ENCODE assay signal across 25 cellular contexts in genomic region chr13:109159650-109160309, GRCh38.
DNase-seq lines count a peak whose midpoint lies in the region; ATAC-seq and TF ChIP-seq lines count a peak whose summit lies in the region.
"Had no signal": no experiment of that assay in that cellular context is flagged by ENCODE, and none has a peak within 500 bp of the region (broad histone marks: within the 10 kb centered on the region; RNA-seq: fewer than 3 reads in every experiment).

No MANE protein-coding gene starts in this region.

- no peaks in the 10 kb centered on the region for H3K9me3 ChIP-seq in heart left ventricle
- H3K9me3 ChIP-seq in Panc1 (ENCODE audit: control insufficient read depth, insufficient read depth, low read depth, low read length), result no peaks in the 10 kb centered on the region
- H3K9me3 ChIP-seq in tibial artery, result no peaks in the 10 kb centered on the region
- H3K9me3 ChIP-seq in Caco-2, result no peaks in the 10 kb centered on the region
- H3K9me3 ChIP-seq: lower lobe of right lung, mucosa of descending colon had no signal

- BruUV-seq in Panc1 (replicated peaks; lab: Mats Ljungman, UMichigan) (no TSS peak), Caco-2 (replicated peaks; lab: Mats Ljungman, UMichigan) (no TSS peak)

- DNase-seq in Right ventricle myocardium inferior (ENCODE audit: missing footprints) (peak; percentile 46), heart left ventricle (no peak), Panc1 (ENCODE audit: low read depth, low spot score) (no peak), epithelial cell of prostate (ENCODE audit: low read depth, low spot score) (no peak), tibial artery (no peak), Caco-2 (no peak), foreskin melanocyte (no peak)
- DNase-seq: activated naive CD4-positive, alpha-beta T cell treated with anti-CD3 and anti-CD28 coated beads for 36 hours; DMS79; GF-D8; head of caudate nucleus; lower lobe of right lung; mucosa of descending colon; NCI-H1105 treated with DMSO at 0.1 percent for 48 hours; NCI-H2029 treated with DMSO at 0.1 percent for 48 hours; NCI-H2227 treated with DMSO at 0.1 percent for 48 hours; Right ventricle myocardium superior; small intestine; stimulated activated CD8-positive, alpha-beta memory T cell treated with anti-CD3 and anti-CD28 coated beads, Interleukin-4, amount 100 ng/mL, for 48 hours; T1000 had no signal

- H3K4me1 ChIP-seq in heart left ventricle, result peaks cover 0 to 8% (median 0%) of the 10 kb centered on the region in 12 donors
- peaks cover 30% of the 10 kb centered on the region for H3K4me1 ChIP-seq in Panc1 (ENCODE audit: control insufficient read depth, insufficient read depth, low read length)
- H3K4me1 ChIP-seq in tibial artery, result peaks cover 0 to 43% (median 11%) of the 10 kb centered on the region in 4 donors
- H3K4me1 ChIP-seq in Caco-2, result peaks cover 27% of the 10 kb centered on the region

- intact Hi-C loops in Right ventricle myocardium inferior (cut with DNase I), result loop anchor here (5.0 kb wide), 2 partner anchors 33 to 83 kb away; no protein-coding TSS in a partner anchor
- intact Hi-C loops in heart left ventricle (cut with DNase I), result no loop called here
- intact Hi-C loops in Panc1 (cut with micrococcal nuclease; ENCODE audit: unreplicated experiment), result no loop called here
- intact Hi-C loops in tibial artery (cut with DNase I; ENCODE audit: low total_unique reads), result loop anchor here (10.0 kb wide), 1 partner anchor 85 kb away; no protein-coding TSS in a partner anchor
- intact Hi-C loops in Caco-2 (cut with micrococcal nuclease; ENCODE audit: unreplicated experiment), result loop anchor here (5.0 kb wide), 1 partner anchor 53 kb away; no protein-coding TSS in a partner anchor

- no peaks in the 10 kb centered on the region for H3K27me3 Mint-ChIP-seq in Caco-2 (ENCODE audit: insufficient read depth, unreplicated experiment)
- H3K27me3 Mint-ChIP-seq: type B pancreatic cell had no signal

- no peak overlapping the region for H3K4me3 ChIP-seq in heart left ventricle
- no peak overlapping the region for H3K4me3 ChIP-seq in Panc1 (ENCODE audit: low read depth in 2 of 2, low read length in 2 of 2)
- H3K4me3 ChIP-seq in tibial artery, result no peak overlapping the region
- no peak overlapping the region for H3K4me3 ChIP-seq in Caco-2 (ENCODE audit: low read depth, low read length)
- H3K4me3 ChIP-seq: lower lobe of right lung, mucosa of descending colon had no signal

- in situ Hi-C loops in Panc1 (cut with HindIII; ENCODE audit: low pct_unique_long_range_greater_than_20kb, low sequenced_read_pairs), result no loop called here

- no peaks in the 10 kb centered on the region for H3K36me3 Mint-ChIP-seq in Caco-2 (ENCODE audit: insufficient read depth, unreplicated experiment)
- H3K36me3 Mint-ChIP-seq: brain; natural killer cell treated with Interleukin-12 subunit alpha and Interleukin-12 subunit beta and Interleukin-15 and Interleukin-18, amount 100 ng/mL, for 72 hours; type B pancreatic cell had no signal

- H3K27ac Mint-ChIP-seq in Caco-2 (ENCODE audit: unreplicated experiment), result no peak overlapping the region
- H3K27ac Mint-ChIP-seq: activated naive CD4-positive, alpha-beta T cell treated with anti-CD3 and anti-CD28 coated beads for 36 hours; B cell had no signal

- POLR2A ChIA-PET in Panc1 (lab: Charles Lee) (no interaction called here), Caco-2 (lab: Charles Lee) (no interaction called here)

- H3K9me3 Mint-ChIP-seq in Caco-2 (ENCODE audit: unreplicated experiment), result no peaks in the 10 kb centered on the region
- H3K9me3 Mint-ChIP-seq: activated naive CD4-positive, alpha-beta T cell treated with anti-CD3 and anti-CD28 coated beads for 36 hours; natural killer cell treated with Interleukin-12 subunit alpha and Interleukin-12 subunit beta and Interleukin-15 and Interleukin-18, amount 100 ng/mL, for 72 hours; type B pancreatic cell had no signal

- H3K36me3 ChIP-seq in heart left ventricle (no peaks in the 10 kb centered on the region), Panc1 (ENCODE audit: control insufficient read depth, insufficient read depth, low read length) (no peaks in the 10 kb centered on the region), tibial artery (no peaks in the 10 kb centered on the region), Caco-2 (ENCODE audit: control insufficient read depth, insufficient read depth, low read length) (no peaks in the 10 kb centered on the region)
- H3K36me3 ChIP-seq: lower lobe of right lung had no signal

- no peak for ATAC-seq in Right ventricle myocardium inferior
- ATAC-seq in heart left ventricle, result no peak
- ATAC-seq in Panc1, result no peak; the same call in 1 of the 2 replicates
- ATAC-seq in GM21576 (IDR thresholded peaks at IDR 0.05; ENCODE audit: unreplicated experiment), result no peak
- ATAC-seq: lower lobe of right lung; mucosa of descending colon; natural killer cell treated with Interleukin-12 subunit alpha and Interleukin-12 subunit beta and Interleukin-15 and Interleukin-18, amount 100 ng/mL, for 72 hours had no signal

- H3K27me3 ChIP-seq in heart left ventricle, result no peaks in the 10 kb centered on the region
- H3K27me3 ChIP-seq in Panc1 (ENCODE audit: control insufficient read depth, insufficient read depth, low read length), result no peaks in the 10 kb centered on the region
- H3K27me3 ChIP-seq in tibial artery, result no peaks in the 10 kb centered on the region
- no peaks in the 10 kb centered on the region for H3K27me3 ChIP-seq in Caco-2 (replicated peaks; ENCODE audit: control insufficient read depth, insufficient read depth, low read length)

- TF ChIP-seq CTCF in heart left ventricle (IDR thresholded peaks at IDR 0.05) (no peak), Panc1 (IDR thresholded peaks at IDR 0.05) (no peak), tibial artery (IDR thresholded peaks at IDR 0.05) (no peak), Caco-2 (IDR thresholded peaks at IDR 0.05; ENCODE audit: insufficient read depth in 1 of 2, low read depth in 1 of 2, low read length in 1 of 2, severe bottlenecking in 1 of 2, unreplicated experiment in 1 of 2) (no peak)

- 74 to 83% (median 79%) methylated on average over 14 of the region's 14 CpGs for WGBS in heart left ventricle, 4 donors

- peaks cover 32% of the 10 kb centered on the region for H3K4me1 Mint-ChIP-seq in Caco-2 (ENCODE audit: low read depth, unreplicated experiment)

- no peak for TF ChIP-seq POLR2A in heart left ventricle (IDR thresholded peaks at IDR 0.05)

- CTCF ChIA-PET in Panc1 (lab: Charles Lee), result no interaction called here
- CTCF ChIA-PET in Caco-2 (lab: Charles Lee), result no interaction called here

- no peak overlapping the region for H3K4me3 Mint-ChIP-seq in Caco-2 (ENCODE audit: unreplicated experiment)
- H3K4me3 Mint-ChIP-seq: activated naive CD4-positive, alpha-beta T cell treated with anti-CD3 and anti-CD28 coated beads for 36 hours; brain; type B pancreatic cell had no signal

- H3K27ac ChIP-seq in heart left ventricle, result no peak overlapping the region
- H3K27ac ChIP-seq in Panc1 (ENCODE audit: low read length), result peak overlapping the region; percentile 79
- H3K27ac ChIP-seq in epithelial cell of prostate, result peak overlapping the region; percentile 99
- peak overlapping the region; percentile 32 to 67 for H3K27ac ChIP-seq in tibial artery
- H3K27ac ChIP-seq: lower lobe of right lung had no signal

Comparison
In these comparisons a context has a peak if more than half of its experiments do, and no peak if none do; other contexts are left out.
1. intact Hi-C loops: an anchor here in Right ventricle myocardium inferior (5.0 kb wide), tibial artery (10.0 kb wide) and Caco-2 (5.0 kb wide); none called in heart left ventricle and Panc1.
2. H3K27ac ChIP-seq: peak in Panc1 (single experiment), epithelial cell of prostate (single experiment) and tibial artery (2 of 2); none in heart left ventricle (0 of 12).